10 cellular contexts compared by ENCODE assay signal in genomic region chr17:78899361-78900260, GRCh38. TPM values are rescaled to one million over a fixed set of nuclear protein-coding genes. Genes with fewer than 3 reads are reported as not detected.
DNase-seq lines count a peak whose midpoint lies in the region; ATAC-seq and TF ChIP-seq lines count a peak whose summit lies in the region.
"Had no signal": no experiment of that assay in that cellular context is flagged by ENCODE, and none has a peak within 500 bp of the region (broad histone marks: within the 10 kb centered on the region; RNA-seq: fewer than 3 reads in every experiment).

No MANE protein-coding gene starts in this region.

- ATAC-seq in lower lobe of right lung: peak; percentile 87 to 89
- ATAC-seq in GM18858 (IDR thresholded peaks at IDR 0.05; ENCODE audit: unreplicated experiment): no peak
- ATAC-seq in GM21825 (IDR thresholded peaks at IDR 0.05; ENCODE audit: unreplicated experiment): no peak
- no peak for ATAC-seq in GM21619 (IDR thresholded peaks at IDR 0.05; ENCODE audit: unreplicated experiment)

- no peaks in the 10 kb centered on the region for H3K36me3 ChIP-seq in HUES64 (ENCODE audit: insufficient read depth, low read length)
- H3K36me3 ChIP-seq in esophagus muscularis mucosa: peaks cover 9 to 47% (median 22%) of the 10 kb centered on the region in 4 donors
- peaks cover 18% of the 10 kb centered on the region for H3K36me3 ChIP-seq in lower lobe of right lung

- intact Hi-C loops in esophagus muscularis mucosa (cut with DNase I) (no loop called here), lower lobe of right lung (cut with DNase I) (no loop called here)

- TF ChIP-seq CTCF in esophagus muscularis mucosa (IDR thresholded peaks at IDR 0.05) (no peak), lower lobe of right lung (IDR thresholded peaks at IDR 0.05) (no peak), coronary artery (IDR thresholded peaks at IDR 0.05) (no peak)

- DNase-seq in esophagus muscularis mucosa (ENCODE audit: extremely low spot score) (no peak), lower lobe of right lung (peak; percentile 79), superior temporal gyrus (ENCODE audit: extremely low spot score) (peak; percentile 79), coronary artery (ENCODE audit: low spot score) (no peak)
- DNase-seq: activated CD8-positive, alpha-beta memory T cell treated with anti-CD3 and anti-CD28 coated beads, Interleukin-2, amount 50 U/mL, for 4 hours had no signal

- H3K4me3 ChIP-seq in HUES64 (ENCODE audit: low read length) (no peak overlapping the region), esophagus muscularis mucosa (no peak overlapping the region), lower lobe of right lung (no peak overlapping the region), coronary artery (no peak overlapping the region)
- H3K4me3 ChIP-seq: skin epidermis had no signal

- TF ChIP-seq POLR2A in esophagus muscularis mucosa (IDR thresholded peaks at IDR 0.05; ENCODE audit: low read depth): no peak

- no peak for TF ChIP-seq EP300 in esophagus muscularis mucosa (IDR thresholded peaks at IDR 0.05)

- H3K9ac ChIP-seq in HUES64 (ENCODE audit: low read depth, low read length): 0 out of 2 replicates have a peak overlapping the region, but pooled peaks have one; percentile 36

- no peaks in the 10 kb centered on the region for H3K27me3 ChIP-seq in HUES64 (ENCODE audit: insufficient read depth, low read length)
- H3K27me3 ChIP-seq in esophagus muscularis mucosa: no peaks in the 10 kb centered on the region
- no peaks in the 10 kb centered on the region for H3K27me3 ChIP-seq in lower lobe of right lung (ENCODE audit: low read depth)

- peaks cover 11% of the 10 kb centered on the region for H3K4me1 ChIP-seq in HUES64 (ENCODE audit: insufficient read depth, low read length)
- H3K4me1 ChIP-seq in esophagus muscularis mucosa: peaks cover 69 to 99% (median 86%) of the 10 kb centered on the region in 4 donors
- peaks cover 51% of the 10 kb centered on the region for H3K4me1 ChIP-seq in lower lobe of right lung

- no peaks in the 10 kb centered on the region for H3K9me3 ChIP-seq in HUES64 (ENCODE audit: insufficient read depth, low read depth, low read length)
- no peaks in the 10 kb centered on the region for H3K9me3 ChIP-seq in esophagus muscularis mucosa
- H3K9me3 ChIP-seq in lower lobe of right lung: no peaks in the 10 kb centered on the region

- H3K27ac ChIP-seq in HUES64 (ENCODE audit: low read depth, low read length) (peak overlapping the region; percentile 75), esophagus muscularis mucosa (replicated peaks in 1 of 4) (peak overlapping the region in 3 of 4 donors; percentile 38 to 44 (median 43)), lower lobe of right lung (peak overlapping the region; percentile 56), coronary artery (peak overlapping the region in 1 of 2 donors; percentile 63)
- H3K27ac ChIP-seq: skin epidermis had no signal

- 58% methylated on average over 18 of the region's 18 CpGs for WGBS in HUES64
- 65% methylated on average over 12 of the region's 18 CpGs for WGBS in esophagus muscularis mucosa

RNA-seq across cellular contexts. Expression of gene CEP295NL, which starts 3.4 kb away (rescaled TPM):
- polyA plus RNA-seq in HUES64 (2013, experiment 1 of 2): 0.10 TPM
- polyA plus RNA-seq in HUES64 (2013, experiment 2 of 2): 0.19 TPM
- total RNA-seq in esophagus muscularis mucosa: 1 to 10 TPM in 3 of 4 donors, under 1 TPM in 1; 0.78 to 6.6 (median 2.3) TPM
- total RNA-seq in lower lobe of right lung: 5.5 TPM

RNA-seq across cellular contexts. Expression of gene TIMP2, which starts 25.6 kb away (rescaled TPM):
- 25.5 TPM for polyA plus RNA-seq in HUES64 (2013, experiment 1 of 2)
- 30.2 TPM for polyA plus RNA-seq in HUES64 (2013, experiment 2 of 2)
- total RNA-seq in esophagus muscularis mucosa: 100 to 1,000 TPM; 177 to 315 (median 229) TPM
- 260 TPM for total RNA-seq in lower lobe of right lung

RNA-seq across cellular contexts. Expression of gene USP36, which starts 59.0 kb away (rescaled TPM):
- 34.8 TPM for polyA plus RNA-seq in HUES64 (2013, experiment 1 of 2)
- polyA plus RNA-seq in HUES64 (2013, experiment 2 of 2): 28.7 TPM
- total RNA-seq in esophagus muscularis mucosa (10 to 100 TPM; 23.3 to 44.7 (median 32.2) TPM), lower lobe of right lung (58.6 TPM)

Comparison
In these comparisons a context has a peak if more than half of its experiments do, and no peak if none do; other contexts are left out.
1. DNase-seq: peak in lower lobe of right lung (single experiment) and superior temporal gyrus (single experiment); none in esophagus muscularis mucosa (single experiment) and coronary artery (single experiment).
2. ATAC-seq: peak in lower lobe of right lung (2 of 2); none in GM18858 (single experiment), GM21825 (single experiment) and GM21619 (single experiment).